In the genomic region with DNA sequence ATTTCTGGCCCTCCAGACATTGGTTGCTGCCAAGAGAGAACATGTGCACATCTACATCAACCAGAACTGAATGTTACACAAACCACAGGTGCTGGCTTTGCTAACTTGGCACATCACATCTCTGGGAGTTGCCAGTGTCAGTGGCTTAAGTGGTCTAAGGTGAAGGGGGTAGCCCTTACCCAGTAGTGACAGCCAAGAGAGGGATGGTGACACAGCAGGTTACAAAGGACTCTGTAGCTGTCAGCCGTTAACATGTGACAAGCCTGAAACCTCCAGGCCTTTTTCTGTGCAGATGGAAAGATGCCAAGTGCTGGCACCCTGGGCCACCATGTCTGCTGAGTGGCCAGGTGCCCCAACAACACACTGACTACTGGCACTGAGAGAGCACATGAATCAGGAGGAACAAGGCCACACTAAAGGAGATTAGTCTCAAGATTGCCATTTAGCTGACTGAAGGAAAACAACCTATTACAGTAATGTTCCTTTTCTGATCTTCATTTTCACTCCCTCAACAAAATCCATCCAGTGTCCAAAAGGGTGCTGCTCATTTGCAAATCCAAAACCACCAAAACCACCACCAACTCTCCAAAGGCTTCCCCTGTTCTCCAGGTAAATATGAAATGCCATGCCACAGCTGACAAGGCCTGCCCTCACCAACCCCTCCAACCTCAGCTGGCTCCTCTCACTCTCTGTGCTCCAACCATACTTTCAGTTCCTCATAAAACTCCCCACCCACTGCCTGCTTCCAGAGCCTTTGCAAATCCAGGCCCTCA, we compare ENCODE assay signal across 8 cellular contexts. TPM values are rescaled to one million over a fixed set of nuclear protein-coding genes. Genes with fewer than 3 reads are reported as not detected.
DNase-seq lines count a peak whose midpoint lies in the region; ATAC-seq and TF ChIP-seq lines count a peak whose summit lies in the region.

No MANE protein-coding gene starts in this region.

- no peak for TF ChIP-seq CTCF in cardiac muscle cell (IDR thresholded peaks at IDR 0.05; ENCODE audit: low read depth, low read length)
- no peak for TF ChIP-seq CTCF in tibial nerve (IDR thresholded peaks at IDR 0.05)

- H3K36me3 ChIP-seq in cardiac muscle cell, result no peaks in the 10 kb centered on the region
- no peaks in the 10 kb centered on the region for H3K36me3 ChIP-seq in tibial nerve

- H3K4me1 Mint-ChIP-seq in stimulated activated naive CD8-positive, alpha-beta T cell treated with anti-CD3 and anti-CD28 coated beads, Interleukin-15, amount 100 ng/mL, for 72 hours, result peaks cover 29% of the 10 kb centered on the region

- H3K27me3 Mint-ChIP-seq in stimulated activated naive CD8-positive, alpha-beta T cell treated with anti-CD3 and anti-CD28 coated beads, Interleukin-15, amount 100 ng/mL, for 72 hours, result no peaks in the 10 kb centered on the region

- peak overlapping the region in 1 of 2 donors; percentile 91 for H3K27ac Mint-ChIP-seq in stimulated activated naive CD8-positive, alpha-beta T cell treated with anti-CD3 and anti-CD28 coated beads, Interleukin-15, amount 100 ng/mL, for 72 hours

- peaks cover 0 to under 1% of the 10 kb centered on the region in 2 donors for H3K9me3 Mint-ChIP-seq in stimulated activated naive CD8-positive, alpha-beta T cell treated with anti-CD3 and anti-CD28 coated beads, Interleukin-15, amount 100 ng/mL, for 72 hours

- ATAC-seq in HG02623 (IDR thresholded peaks at IDR 0.05; ENCODE audit: unreplicated experiment) (peak; percentile 59), GM19035 (IDR thresholded peaks at IDR 0.05; ENCODE audit: unreplicated experiment) (no peak)
- peak; percentile 31 for ATAC-seq in stimulated activated naive CD8-positive, alpha-beta T cell treated with anti-CD3 and anti-CD28 coated beads, Interleukin-15, amount 100 ng/mL, for 72 hours

- DNase-seq in CD1c-positive myeloid dendritic cell (ENCODE audit: extremely low spot score) (peak; percentile 91), NOMO-1 (lab: John Stamatoyannopoulos, UW; ENCODE audit: unreplicated experiment in 2 of 2) (peak; percentile 57 to 62), cardiac muscle cell (ENCODE audit: low read depth in 1 of 2, low spot score in 1 of 2) (peak in 1 of 2 donors; percentile 50), tibial nerve (ENCODE audit: low spot score in 2 of 2) (no peak), NCI-H82 (lab: John Stamatoyannopoulos, UW) (no peak)
- DNase-seq in stimulated activated naive CD8-positive, alpha-beta T cell treated with anti-CD3 and anti-CD28 coated beads, Interleukin-15, amount 100 ng/mL, for 72 hours, result no peak

- H3K9me3 ChIP-seq in cardiac muscle cell (ENCODE audit: low read depth), result no peaks in the 10 kb centered on the region
- no peaks in the 10 kb centered on the region for H3K9me3 ChIP-seq in tibial nerve

- peaks cover 55% of the 10 kb centered on the region for H3K4me1 ChIP-seq in cardiac muscle cell (ENCODE audit: low read depth)
- H3K4me1 ChIP-seq in tibial nerve, result peaks cover 0 to 49% (median 39%) of the 10 kb centered on the region in 4 donors

- H3K4me3 Mint-ChIP-seq in stimulated activated naive CD8-positive, alpha-beta T cell treated with anti-CD3 and anti-CD28 coated beads, Interleukin-15, amount 100 ng/mL, for 72 hours, result no peak overlapping the region

- no peak for TF ChIP-seq POLR2A in tibial nerve (IDR thresholded peaks at IDR 0.05)

- H3K27me3 ChIP-seq in cardiac muscle cell, result no peaks in the 10 kb centered on the region
- H3K27me3 ChIP-seq in tibial nerve, result no peaks in the 10 kb centered on the region

- no peak for TF ChIP-seq EP300 in tibial nerve (IDR thresholded peaks at IDR 0.05)

- no peak overlapping the region for H3K4me3 ChIP-seq in cardiac muscle cell
- no peak overlapping the region for H3K4me3 ChIP-seq in tibial nerve

- WGBS in tibial nerve, 2 donors, result 75 to 91% methylated on average over 1 of the region's 1 CpG

- H3K27ac ChIP-seq in cardiac muscle cell (peak overlapping the region; percentile 96), tibial nerve (peak overlapping the region in 2 of 4 donors; percentile 62 to 76)

RNA-seq across cellular contexts. Expression of gene SIL1, which starts 20.2 kb away (rescaled TPM):
- total RNA-seq in cardiac muscle cell (42.4 and 49.8 TPM in 2 replicates), tibial nerve (10 to 100 TPM; 41.4 to 63.1 (median 52.8) TPM)
- 40.5 and 56.5 TPM in 2 replicates for polyA plus RNA-seq in cardiac muscle cell

Comparison
In these comparisons a context has a peak if more than half of its experiments do, and no peak if none do; other contexts are left out.
1. DNase-seq: peak in CD1c-positive myeloid dendritic cell (single experiment) and NOMO-1 (2 of 2); none in stimulated activated naive CD8-positive, alpha-beta T cell treated with anti-CD3 and anti-CD28 coated beads, Interleukin-15, amount 100 ng/mL, for 72 hours (0 of 2), tibial nerve (0 of 2) and NCI-H82 (single experiment).